ENCODE assay signal across 21 cellular contexts in genomic region chr3:50521572-50521971, GRCh38. TPM values are rescaled to one million over a fixed set of nuclear protein-coding genes. Genes with fewer than 3 reads are reported as not detected.
"Had no signal": no experiment of that assay in that cellular context is flagged by ENCODE, and none has a peak within 500 bp of the region (broad histone marks: within the 10 kb centered on the region; RNA-seq: fewer than 3 reads in every experiment).

No MANE protein-coding gene starts in this region.

- H3K27ac ChIP-seq: dorsolateral prefrontal cortex, hepatocyte, left ventricle myocardium inferior, lower lobe of right lung, neutrophil, psoas muscle had no signal

- H3K4me3 Mint-ChIP-seq: memory B cell, naive B cell, nephron progenitor cell had no signal

- H3K36me3 Mint-ChIP-seq: memory B cell, naive B cell had no signal

- H2AFZ ChIP-seq: hepatocyte had no signal

- H3K4me1 ChIP-seq: psoas muscle had no signal

- ATAC-seq: left cardiac atrium, lower lobe of right lung, psoas muscle, sciatic nerve had no signal

- H3K79me2 ChIP-seq: hepatocyte had no signal

- H3K4me3 ChIP-seq: dorsolateral prefrontal cortex, hepatocyte, left ventricle myocardium inferior, lower lobe of right lung, psoas muscle had no signal

- H3K4me2 ChIP-seq: hepatocyte had no signal

- H3K36me3 ChIP-seq: left ventricle myocardium inferior, lower lobe of right lung, neutrophil had no signal

- H3K27ac Mint-ChIP-seq: memory B cell, naive B cell, nephron progenitor cell had no signal

- H3K27me3 ChIP-seq: dorsolateral prefrontal cortex had no signal

- H3K9me3 Mint-ChIP-seq: memory B cell, naive B cell, nephron progenitor cell had no signal

- H3K9me3 ChIP-seq: left ventricle myocardium inferior, lower lobe of right lung, neutrophil, psoas muscle had no signal

- DNase-seq: cortex of kidney; dorsolateral prefrontal cortex; effector CD8-positive, alpha-beta T cell; foreskin melanocyte; head of caudate nucleus; kidney; left cardiac atrium; left ventricle myocardium inferior; lower lobe of right lung; midbrain; naive B cell; nephron progenitor cell; psoas muscle; stimulated activated naive CD4-positive, alpha-beta T cell treated with Interleukin-2 at 50 U/mL for 16 hours; trophoblast cell had no signal

- FAIRE-seq: kidney, urothelium cell line had no signal

RNA-seq across cellular contexts. Expression of gene CACNA2D2, which starts 18.1 kb away (rescaled TPM):
- total RNA-seq: osteoblast had no signal
